Comparison of ENCODE assay signal across 1 cellular context in the genomic region with DNA sequence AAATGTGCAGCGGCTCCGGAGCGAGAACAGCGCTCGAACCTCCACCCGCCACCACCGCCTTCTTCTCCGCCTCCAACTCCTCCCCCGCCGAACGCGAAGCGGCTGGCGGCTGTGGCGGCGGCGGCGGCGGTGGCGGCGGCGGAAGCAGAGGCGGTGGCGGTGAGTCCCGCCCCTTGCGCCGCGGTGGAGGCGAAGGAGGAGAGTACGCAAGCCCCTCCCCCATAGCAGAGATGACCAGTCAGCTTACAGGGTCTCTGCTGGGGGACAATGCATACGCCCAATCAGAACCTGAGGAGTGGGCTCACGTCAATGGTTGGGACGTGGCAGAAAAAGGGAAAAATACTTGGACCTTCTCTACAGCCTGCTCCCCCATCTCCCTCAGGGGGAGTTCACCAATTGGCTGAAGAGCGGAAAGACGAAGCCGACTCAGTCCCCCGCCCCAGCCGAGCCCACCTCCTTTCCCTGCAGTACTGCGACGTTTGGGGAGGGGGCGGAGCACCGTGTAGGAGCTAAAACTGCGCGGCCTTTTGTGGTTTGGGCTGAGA.
A peak's percentile ranks its signal among the peaks of the same experiment; 100 is the strongest.
TF ChIP-seq lines count a peak whose summit lies in the region.

PJA2 (minus strand) TSS at position 131 of the 545 bp plus-strand sequence. CDS start 26,541 bp downstream, outside the sequence.

TF ChIP-seq in K562, 482 proteins besides CTCF, POLR2A, EP300 and RAD21 (continued from another document and continues in another):
- TF ChIP-seq, protein P1, sequence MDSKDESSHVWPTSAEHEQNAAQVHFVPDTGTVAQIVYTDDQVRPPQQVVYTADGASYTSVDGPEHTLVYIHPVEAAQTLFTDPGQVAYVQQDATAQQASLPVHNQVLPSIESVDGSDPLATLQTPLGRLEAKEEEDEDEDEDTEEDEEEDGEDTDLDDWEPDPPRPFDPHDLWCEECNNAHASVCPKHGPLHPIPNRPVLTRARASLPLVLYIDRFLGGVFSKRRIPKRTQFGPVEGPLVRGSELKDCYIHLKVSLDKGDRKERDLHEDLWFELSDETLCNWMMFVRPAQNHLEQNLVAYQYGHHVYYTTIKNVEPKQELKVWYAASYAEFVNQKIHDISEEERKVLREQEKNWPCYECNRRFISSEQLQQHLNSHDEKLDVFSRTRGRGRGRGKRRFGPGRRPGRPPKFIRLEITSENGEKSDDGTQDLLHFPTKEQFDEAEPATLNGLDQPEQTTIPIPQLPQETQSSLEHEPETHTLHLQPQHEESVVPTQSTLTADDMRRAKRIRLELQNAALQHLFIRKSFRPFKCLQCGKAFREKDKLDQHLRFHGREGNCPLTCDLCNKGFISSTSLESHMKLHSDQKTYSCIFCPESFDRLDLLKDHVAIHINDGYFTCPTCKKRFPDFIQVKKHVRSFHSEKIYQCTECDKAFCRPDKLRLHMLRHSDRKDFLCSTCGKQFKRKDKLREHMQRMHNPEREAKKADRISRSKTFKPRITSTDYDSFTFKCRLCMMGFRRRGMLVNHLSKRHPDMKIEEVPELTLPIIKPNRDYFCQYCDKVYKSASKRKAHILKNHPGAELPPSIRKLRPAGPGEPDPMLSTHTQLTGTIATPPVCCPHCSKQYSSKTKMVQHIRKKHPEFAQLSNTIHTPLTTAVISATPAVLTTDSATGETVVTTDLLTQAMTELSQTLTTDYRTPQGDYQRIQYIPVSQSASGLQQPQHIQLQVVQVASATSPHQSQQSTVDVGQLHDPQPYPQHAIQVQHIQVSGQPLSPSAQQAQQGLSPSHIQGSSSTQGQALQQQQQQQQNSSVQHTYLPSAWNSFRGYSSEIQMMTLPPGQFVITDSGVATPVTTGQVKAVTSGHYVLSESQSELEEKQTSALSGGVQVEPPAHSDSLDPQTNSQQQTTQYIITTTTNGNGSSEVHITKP (IDR thresholded peaks at IDR 0.05; ENCODE audit: partially characterized antibody) = no peak
- TF ChIP-seq PBX2 (CRISPR knock-in tag; IDR thresholded peaks at IDR 0.05; ENCODE audit: low read depth) (no peak), PBX2 (tag; conservative IDR thresholded peaks at IDR 0.05; ENCODE audit: low read depth) (peak; percentile 85), ZNF12 (CRISPR knock-in tag; IDR thresholded peaks at IDR 0.05) (no peak), CHCHD3 (CRISPR knock-in tag; IDR thresholded peaks at IDR 0.05) (no peak), CC2D1A (IDR thresholded peaks at IDR 0.05) (no peak; the same call in 1 of the 2 replicates), NR0B1 (IDR thresholded peaks at IDR 0.05; ENCODE audit: partially characterized antibody) (no peak), TAL1 (IDR thresholded peaks at IDR 0.05) (no peak), ZNF324 (CRISPR knock-in tag; IDR thresholded peaks at IDR 0.05) (no peak), SMAD1 (IDR thresholded peaks at IDR 0.05; ENCODE audit: low read depth, low read length, partially characterized antibody) (no peak), ZNF707 (CRISPR knock-in tag; conservative IDR thresholded peaks at IDR 0.05) (no peak), XRCC4 (IDR thresholded peaks at IDR 0.05; ENCODE audit: extremely low read depth, insufficient read depth, insufficient read length) (no peak), MEF2D (tag; conservative IDR thresholded peaks at IDR 0.05; ENCODE audit: low read depth) (no peak), SMAD3 (CRISPR knock-in tag; conservative IDR thresholded peaks at IDR 0.05) (no peak), HNRNPUL1 (IDR thresholded peaks at IDR 0.05; ENCODE audit: low read length) (no peak), CCAR2 (IDR thresholded peaks at IDR 0.05; ENCODE audit: low read depth, low read length) (no peak), JUND (IDR thresholded peaks at IDR 0.05; ENCODE audit: borderline replicate concordance, low read depth, low read length) (no peak), JUND (tag; IDR thresholded peaks at IDR 0.05; ENCODE audit: borderline replicate concordance, low read depth, low read length) (no peak; the same call in 2 of the 3 replicates), GABPB2 (CRISPR knock-in tag; conservative IDR thresholded peaks at IDR 0.05) (no peak), SNIP1 (IDR thresholded peaks at IDR 0.05; ENCODE audit: low read depth) (no peak), GABPB1 (CRISPR knock-in tag; IDR thresholded peaks at IDR 0.05) (peak; percentile 82), ELF2 (CRISPR knock-in tag; IDR thresholded peaks at IDR 0.05) (no peak), KAT2B (IDR thresholded peaks at IDR 0.05; ENCODE audit: low read depth, low read length) (no peak), RFX7 (CRISPR knock-in tag; IDR thresholded peaks at IDR 0.05) (no peak), NONO (IDR thresholded peaks at IDR 0.05; ENCODE audit: low read depth in 2 of 2, low read length in 1 of 2) (no peak), ZZZ3 (IDR thresholded peaks at IDR 0.05) (no peak), RBM15 (IDR thresholded peaks at IDR 0.05; ENCODE audit: insufficient read depth, low read length) (no peak), BRF2 (IDR thresholded peaks at IDR 0.05; ENCODE audit: borderline replicate concordance, insufficient read depth, insufficient read length) (no peak), ZNF77 (CRISPR knock-in tag; IDR thresholded peaks at IDR 0.05) (no peak), TBL1XR1 (IDR thresholded peaks at IDR 0.05; ENCODE audit: low read length in 2 of 2) (no peak), ZNF184 (CRISPR knock-in tag; IDR thresholded peaks at IDR 0.05) (no peak), ZNF121 (CRISPR knock-in tag; conservative IDR thresholded peaks at IDR 0.05) (no peak), KDM2B (CRISPR knock-in tag; IDR thresholded peaks at IDR 0.05) (no peak), HMGN3 (IDR thresholded peaks at IDR 0.05; ENCODE audit: borderline replicate concordance, extremely low read depth, insufficient read length, low read depth, low read length) (no peak), RBM22 (IDR thresholded peaks at IDR 0.05; ENCODE audit: low read depth, low read length, poor library complexity, severe bottlenecking) (no peak), POLR3A (IDR thresholded peaks at IDR 0.05; ENCODE audit: borderline replicate concordance, extremely low read depth, insufficient read depth, insufficient read length) (no peak), PRPF4 (IDR thresholded peaks at IDR 0.05; ENCODE audit: insufficient read depth, low read depth, low read length, poor library complexity, severe bottlenecking) (peak; percentile 3), PHTF2 (CRISPR knock-in tag; IDR thresholded peaks at IDR 0.05) (no peak), RBM25 (IDR thresholded peaks at IDR 0.05; ENCODE audit: low read depth, low read length, severe bottlenecking) (peak; percentile 37), DACH1 (IDR thresholded peaks at IDR 0.05; ENCODE audit: partially characterized antibody) (no peak)
- TF ChIP-seq, protein P2, sequence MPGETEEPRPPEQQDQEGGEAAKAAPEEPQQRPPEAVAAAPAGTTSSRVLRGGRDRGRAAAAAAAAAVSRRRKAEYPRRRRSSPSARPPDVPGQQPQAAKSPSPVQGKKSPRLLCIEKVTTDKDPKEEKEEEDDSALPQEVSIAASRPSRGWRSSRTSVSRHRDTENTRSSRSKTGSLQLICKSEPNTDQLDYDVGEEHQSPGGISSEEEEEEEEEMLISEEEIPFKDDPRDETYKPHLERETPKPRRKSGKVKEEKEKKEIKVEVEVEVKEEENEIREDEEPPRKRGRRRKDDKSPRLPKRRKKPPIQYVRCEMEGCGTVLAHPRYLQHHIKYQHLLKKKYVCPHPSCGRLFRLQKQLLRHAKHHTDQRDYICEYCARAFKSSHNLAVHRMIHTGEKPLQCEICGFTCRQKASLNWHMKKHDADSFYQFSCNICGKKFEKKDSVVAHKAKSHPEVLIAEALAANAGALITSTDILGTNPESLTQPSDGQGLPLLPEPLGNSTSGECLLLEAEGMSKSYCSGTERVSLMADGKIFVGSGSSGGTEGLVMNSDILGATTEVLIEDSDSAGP (CRISPR knock-in tag; IDR thresholded peaks at IDR 0.05) = no peak
- TF ChIP-seq, protein P3, sequence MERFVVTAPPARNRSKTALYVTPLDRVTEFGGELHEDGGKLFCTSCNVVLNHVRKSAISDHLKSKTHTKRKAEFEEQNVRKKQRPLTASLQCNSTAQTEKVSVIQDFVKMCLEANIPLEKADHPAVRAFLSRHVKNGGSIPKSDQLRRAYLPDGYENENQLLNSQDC (CRISPR knock-in tag; IDR thresholded peaks at IDR 0.05) = peak; percentile 97; the same call in 1 of the 2 replicates
- TF ChIP-seq, protein P4, sequence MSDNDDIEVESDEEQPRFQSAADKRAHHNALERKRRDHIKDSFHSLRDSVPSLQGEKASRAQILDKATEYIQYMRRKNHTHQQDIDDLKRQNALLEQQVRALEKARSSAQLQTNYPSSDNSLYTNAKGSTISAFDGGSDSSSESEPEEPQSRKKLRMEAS (CRISPR knock-in tag; IDR thresholded peaks at IDR 0.05) = 0 out of 2 replicates have a peak, but pooled peaks have one; percentile 55
- TF ChIP-seq, protein P5, sequence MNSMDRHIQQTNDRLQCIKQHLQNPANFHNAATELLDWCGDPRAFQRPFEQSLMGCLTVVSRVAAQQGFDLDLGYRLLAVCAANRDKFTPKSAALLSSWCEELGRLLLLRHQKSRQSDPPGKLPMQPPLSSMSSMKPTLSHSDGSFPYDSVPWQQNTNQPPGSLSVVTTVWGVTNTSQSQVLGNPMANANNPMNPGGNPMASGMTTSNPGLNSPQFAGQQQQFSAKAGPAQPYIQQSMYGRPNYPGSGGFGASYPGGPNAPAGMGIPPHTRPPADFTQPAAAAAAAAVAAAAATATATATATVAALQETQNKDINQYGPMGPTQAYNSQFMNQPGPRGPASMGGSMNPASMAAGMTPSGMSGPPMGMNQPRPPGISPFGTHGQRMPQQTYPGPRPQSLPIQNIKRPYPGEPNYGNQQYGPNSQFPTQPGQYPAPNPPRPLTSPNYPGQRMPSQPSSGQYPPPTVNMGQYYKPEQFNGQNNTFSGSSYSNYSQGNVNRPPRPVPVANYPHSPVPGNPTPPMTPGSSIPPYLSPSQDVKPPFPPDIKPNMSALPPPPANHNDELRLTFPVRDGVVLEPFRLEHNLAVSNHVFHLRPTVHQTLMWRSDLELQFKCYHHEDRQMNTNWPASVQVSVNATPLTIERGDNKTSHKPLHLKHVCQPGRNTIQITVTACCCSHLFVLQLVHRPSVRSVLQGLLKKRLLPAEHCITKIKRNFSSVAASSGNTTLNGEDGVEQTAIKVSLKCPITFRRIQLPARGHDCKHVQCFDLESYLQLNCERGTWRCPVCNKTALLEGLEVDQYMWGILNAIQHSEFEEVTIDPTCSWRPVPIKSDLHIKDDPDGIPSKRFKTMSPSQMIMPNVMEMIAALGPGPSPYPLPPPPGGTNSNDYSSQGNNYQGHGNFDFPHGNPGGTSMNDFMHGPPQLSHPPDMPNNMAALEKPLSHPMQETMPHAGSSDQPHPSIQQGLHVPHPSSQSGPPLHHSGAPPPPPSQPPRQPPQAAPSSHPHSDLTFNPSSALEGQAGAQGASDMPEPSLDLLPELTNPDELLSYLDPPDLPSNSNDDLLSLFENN (IDR thresholded peaks at IDR 0.05; ENCODE audit: low read depth in 2 of 2, low read length in 2 of 2) = peak in 1 of 2 experiments; percentile 52; a peak in 1 of 4 replicates
- TF ChIP-seq, protein P6, sequence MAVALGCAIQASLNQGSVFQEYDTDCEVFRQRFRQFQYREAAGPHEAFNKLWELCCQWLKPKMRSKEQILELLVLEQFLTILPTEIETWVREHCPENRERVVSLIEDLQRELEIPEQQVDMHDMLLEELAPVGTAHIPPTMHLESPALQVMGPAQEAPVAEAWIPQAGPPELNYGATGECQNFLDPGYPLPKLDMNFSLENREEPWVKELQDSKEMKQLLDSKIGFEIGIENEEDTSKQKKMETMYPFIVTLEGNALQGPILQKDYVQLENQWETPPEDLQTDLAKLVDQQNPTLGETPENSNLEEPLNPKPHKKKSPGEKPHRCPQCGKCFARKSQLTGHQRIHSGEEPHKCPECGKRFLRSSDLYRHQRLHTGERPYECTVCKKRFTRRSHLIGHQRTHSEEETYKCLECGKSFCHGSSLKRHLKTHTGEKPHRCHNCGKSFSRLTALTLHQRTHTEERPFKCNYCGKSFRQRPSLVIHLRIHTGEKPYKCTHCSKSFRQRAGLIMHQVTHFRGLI (CRISPR knock-in tag; IDR thresholded peaks at IDR 0.05) = no peak
- TF ChIP-seq, protein P7, sequence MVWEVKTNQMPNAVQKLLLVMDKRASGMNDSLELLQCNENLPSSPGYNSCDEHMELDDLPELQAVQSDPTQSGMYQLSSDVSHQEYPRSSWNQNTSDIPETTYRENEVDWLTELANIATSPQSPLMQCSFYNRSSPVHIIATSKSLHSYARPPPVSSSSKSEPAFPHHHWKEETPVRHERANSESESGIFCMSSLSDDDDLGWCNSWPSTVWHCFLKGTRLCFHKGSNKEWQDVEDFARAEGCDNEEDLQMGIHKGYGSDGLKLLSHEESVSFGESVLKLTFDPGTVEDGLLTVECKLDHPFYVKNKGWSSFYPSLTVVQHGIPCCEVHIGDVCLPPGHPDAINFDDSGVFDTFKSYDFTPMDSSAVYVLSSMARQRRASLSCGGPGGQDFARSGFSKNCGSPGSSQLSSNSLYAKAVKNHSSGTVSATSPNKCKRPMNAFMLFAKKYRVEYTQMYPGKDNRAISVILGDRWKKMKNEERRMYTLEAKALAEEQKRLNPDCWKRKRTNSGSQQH (CRISPR knock-in tag; IDR thresholded peaks at IDR 0.05) = no peak
